In genomic region chr20:38217791-38218565, GRCh38 we compare ENCODE assay signal across 10 cellular contexts. TPM values are rescaled to one million over a fixed set of nuclear protein-coding genes. Genes with fewer than 3 reads are reported as not detected.
DNase-seq lines count a peak whose midpoint lies in the region; ATAC-seq and TF ChIP-seq lines count a peak whose summit lies in the region.
"Had no signal": no experiment of that assay in that cellular context is flagged by ENCODE, and none has a peak within 500 bp of the region (broad histone marks: within the 10 kb centered on the region; RNA-seq: fewer than 3 reads in every experiment).

No MANE protein-coding gene starts in this region.

- no CpG with 5 or more reads among the region's 15 CpGs for WGBS in trophoblast cell (ENCODE audit: extremely low coverage, insufficient coverage, insufficient read length)

- H3K4me3 ChIP-seq in RWPE2 (ENCODE audit: severe bottlenecking) (no peak overlapping the region), foreskin fibroblast (ENCODE audit: low read depth in 1 of 2, low read length in 2 of 2) (no peak overlapping the region), trophoblast cell (ENCODE audit: low read depth, low read length) (no peak overlapping the region)

- H3K27ac Mint-ChIP-seq in activated T-helper 1 cell treated with anti-CD3 and anti-CD28 coated beads, Interleukin-12 subunit alpha, Interleukin-12 subunit beta, Interleukin-2, Interleukin-4 antibody, amounts not matched to agents 30 ng/mL and 10 ng/mL and 1 ng/mL, durations not matched to agents 14 hours and 24 hours and 36 hours = no peak overlapping the region
- H3K27ac Mint-ChIP-seq: activated CD8-positive, alpha-beta T cell treated with anti-CD3 and anti-CD28 coated beads for 36 hours; stimulated activated naive B cell treated with anti-CD40 and anti-IgM and Interleukin-4, amounts not matched to agents 10 μg/mL and 1 μg/mL and 100 μg/mL, for 72 hours had no signal

- DNase-seq in EH (ENCODE audit: low read depth) (peak; percentile 99), RWPE2 (ENCODE audit: low spot score) (peak; percentile 99), foreskin fibroblast (peak; percentile 98), trophoblast cell (peak; percentile 35 to 54), T-helper 2 cell (no peak)
- DNase-seq in activated T-helper 1 cell treated with anti-CD3 and anti-CD28 coated beads, Interleukin-12 subunit alpha, Interleukin-12 subunit beta, Interleukin-2, Interleukin-4 antibody, amounts not matched to agents 30 ng/mL and 10 ng/mL and 1 ng/mL, durations not matched to agents 14 hours and 24 hours and 36 hours (ENCODE audit: low spot score) = no peak
- DNase-seq: activated CD8-positive, alpha-beta T cell treated with anti-CD3 and anti-CD28 coated beads for 36 hours; stimulated activated naive B cell treated with anti-CD40 and anti-IgM and Interleukin-4, amounts not matched to agents 10 μg/mL and 1 μg/mL and 100 μg/mL, for 72 hours had no signal

- no peaks in the 10 kb centered on the region for H3K36me3 Mint-ChIP-seq in activated T-helper 1 cell treated with anti-CD3 and anti-CD28 coated beads, Interleukin-12 subunit alpha, Interleukin-12 subunit beta, Interleukin-2, Interleukin-4 antibody, amounts not matched to agents 30 ng/mL and 10 ng/mL and 1 ng/mL, durations not matched to agents 14 hours and 24 hours and 36 hours (ENCODE audit: low read depth)
- H3K36me3 Mint-ChIP-seq: stimulated activated naive B cell treated with anti-CD40 and anti-IgM and Interleukin-4, amounts not matched to agents 10 μg/mL and 1 μg/mL and 100 μg/mL, for 72 hours had no signal

- peak overlapping the region; percentile 63 for H2AK5ac ChIP-seq in trophoblast cell (ENCODE audit: low read length)

- no peaks in the 10 kb centered on the region for H3K27me3 ChIP-seq in RWPE2 (ENCODE audit: insufficient read depth, poor library complexity, severe bottlenecking)
- no peaks in the 10 kb centered on the region for H3K27me3 ChIP-seq in trophoblast cell (ENCODE audit: insufficient read depth, low read length)

- H3K79me1 ChIP-seq in trophoblast cell (ENCODE audit: low read length) = peaks cover 33% of the 10 kb centered on the region

- H2BK12ac ChIP-seq in trophoblast cell (ENCODE audit: low read length) = peak overlapping the region; percentile 75

- no peaks in the 10 kb centered on the region for H3K9me3 Mint-ChIP-seq in activated T-helper 1 cell treated with anti-CD3 and anti-CD28 coated beads, Interleukin-12 subunit alpha, Interleukin-12 subunit beta, Interleukin-2, Interleukin-4 antibody, amounts not matched to agents 30 ng/mL and 10 ng/mL and 1 ng/mL, durations not matched to agents 14 hours and 24 hours and 36 hours
- H3K9me3 Mint-ChIP-seq: activated CD8-positive, alpha-beta T cell treated with anti-CD3 and anti-CD28 coated beads for 36 hours; stimulated activated naive B cell treated with anti-CD40 and anti-IgM and Interleukin-4, amounts not matched to agents 10 μg/mL and 1 μg/mL and 100 μg/mL, for 72 hours had no signal

- peak overlapping the region; percentile 35 for H3K14ac ChIP-seq in trophoblast cell (ENCODE audit: low read length)

- peaks cover 2% of the 10 kb centered on the region for H3K27me3 Mint-ChIP-seq in activated T-helper 1 cell treated with anti-CD3 and anti-CD28 coated beads, Interleukin-12 subunit alpha, Interleukin-12 subunit beta, Interleukin-2, Interleukin-4 antibody, amounts not matched to agents 30 ng/mL and 10 ng/mL and 1 ng/mL, durations not matched to agents 14 hours and 24 hours and 36 hours (ENCODE audit: insufficient read depth)
- H3K27me3 Mint-ChIP-seq: activated CD8-positive, alpha-beta T cell treated with anti-CD3 and anti-CD28 coated beads for 36 hours had no signal

- no peak overlapping the region for H2AFZ ChIP-seq in trophoblast cell (ENCODE audit: insufficient read depth, low read length, poor library complexity)

- H3K27ac ChIP-seq in RWPE2 (ENCODE audit: poor library complexity, severe bottlenecking) (peak overlapping the region; percentile 87), trophoblast cell (ENCODE audit: low read depth, low read length) (peak overlapping the region; percentile 91)

- H3K4me3 Mint-ChIP-seq in activated T-helper 1 cell treated with anti-CD3 and anti-CD28 coated beads, Interleukin-12 subunit alpha, Interleukin-12 subunit beta, Interleukin-2, Interleukin-4 antibody, amounts not matched to agents 30 ng/mL and 10 ng/mL and 1 ng/mL, durations not matched to agents 14 hours and 24 hours and 36 hours = no peak overlapping the region
- H3K4me3 Mint-ChIP-seq: activated CD8-positive, alpha-beta T cell treated with anti-CD3 and anti-CD28 coated beads for 36 hours; stimulated activated naive B cell treated with anti-CD40 and anti-IgM and Interleukin-4, amounts not matched to agents 10 μg/mL and 1 μg/mL and 100 μg/mL, for 72 hours had no signal

- no peaks in the 10 kb centered on the region for H3K4me1 Mint-ChIP-seq in activated T-helper 1 cell treated with anti-CD3 and anti-CD28 coated beads, Interleukin-12 subunit alpha, Interleukin-12 subunit beta, Interleukin-2, Interleukin-4 antibody, amounts not matched to agents 30 ng/mL and 10 ng/mL and 1 ng/mL, durations not matched to agents 14 hours and 24 hours and 36 hours (ENCODE audit: low read depth)

- H3K18ac ChIP-seq in trophoblast cell (ENCODE audit: low read length) = peak overlapping the region; percentile 4

- H2BK120ac ChIP-seq in trophoblast cell (ENCODE audit: insufficient read depth, low read length, poor library complexity) = peak overlapping the region; percentile 75

- H3K36me3 ChIP-seq in RWPE2 (ENCODE audit: low read depth) (no peaks in the 10 kb centered on the region), trophoblast cell (ENCODE audit: control insufficient read depth in 1 of 2, insufficient read depth in 2 of 2, low read length in 2 of 2) (no peaks in the 10 kb centered on the region)

- peak overlapping the region; percentile 73 for H3K4ac ChIP-seq in trophoblast cell (ENCODE audit: low read depth, low read length)

- peak overlapping the region; percentile 47 for H4K8ac ChIP-seq in trophoblast cell (ENCODE audit: low read depth, low read length)

- TF ChIP-seq CTCF in RWPE2 (IDR thresholded peaks at IDR 0.05; ENCODE audit: poor library complexity, severe bottlenecking) (no peak), foreskin fibroblast (IDR thresholded peaks at IDR 0.05; ENCODE audit: low read depth, low read length) (no peak)

- peaks cover 5% of the 10 kb centered on the region for H3K79me2 ChIP-seq in trophoblast cell (ENCODE audit: control insufficient read depth, insufficient read depth, low read length, poor library complexity)

- H4K12ac ChIP-seq in trophoblast cell (ENCODE audit: low read depth, low read length) = no peak overlapping the region

- peaks cover 21% of the 10 kb centered on the region for H3K4me1 ChIP-seq in RWPE2 (ENCODE audit: insufficient read depth, poor library complexity, severe bottlenecking)
- H3K4me1 ChIP-seq in trophoblast cell (ENCODE audit: control insufficient read depth in 1 of 2, insufficient read depth in 2 of 2, low read length in 2 of 2) = peaks cover 16 to 27% of the 10 kb centered on the region in 2 experiments

- ATAC-seq in RWPE2 (ENCODE audit: low read depth) = peak; percentile 89
- no peak for ATAC-seq in GM19455 (IDR thresholded peaks at IDR 0.05; ENCODE audit: unreplicated experiment)
- ATAC-seq in HG03469 (IDR thresholded peaks at IDR 0.05; ENCODE audit: unreplicated experiment) = no peak
- ATAC-seq: activated CD8-positive, alpha-beta T cell treated with anti-CD3 and anti-CD28 coated beads for 36 hours; stimulated activated naive B cell treated with anti-CD40 and anti-IgM and Interleukin-4, amounts not matched to agents 10 μg/mL and 1 μg/mL and 100 μg/mL, for 72 hours had no signal

- no peak overlapping the region for H3K9ac ChIP-seq in trophoblast cell (ENCODE audit: low read length)

- H3K9me3 ChIP-seq in RWPE2 (ENCODE audit: severe bottlenecking) (no peaks in the 10 kb centered on the region), trophoblast cell (ENCODE audit: insufficient read depth, low read depth, low read length) (no peaks in the 10 kb centered on the region)

- H3K23ac ChIP-seq in trophoblast cell (ENCODE audit: low read length) = no peak overlapping the region

- peak overlapping the region; percentile 93 for H2BK5ac ChIP-seq in trophoblast cell (ENCODE audit: low read depth, low read length, poor library complexity)

- H3K4me2 ChIP-seq in trophoblast cell (ENCODE audit: low read length) = no peak overlapping the region

- peak overlapping the region; percentile 99 for H4K91ac ChIP-seq in trophoblast cell (ENCODE audit: low read depth, low read length)

- intact Hi-C loops in activated T-helper 1 cell treated with anti-CD3 and anti-CD28 coated beads, Interleukin-12 subunit alpha, Interleukin-12 subunit beta, Interleukin-2, Interleukin-4 antibody, amounts not matched to agents 30 ng/mL and 10 ng/mL and 1 ng/mL, durations not matched to agents 14 hours and 24 hours and 36 hours (cut with micrococcal nuclease) = no loop called here

RNA-seq across cellular contexts. Expression of gene KIAA1755, which starts 42.6 kb away (rescaled TPM):
- polyA plus RNA-seq in trophoblast cell (2013) = 0.30 and 0.32 TPM in 2 replicates
- not detected in 2 replicates for total RNA-seq in activated T-helper 1 cell treated with anti-CD3 and anti-CD28 coated beads, Interleukin-12 subunit alpha, Interleukin-12 subunit beta, Interleukin-2, Interleukin-4 antibody, amounts not matched to agents 30 ng/mL and 10 ng/mL and 1 ng/mL, durations not matched to agents 14 hours and 24 hours and 36 hours
- total RNA-seq: activated CD8-positive, alpha-beta T cell treated with anti-CD3 and anti-CD28 coated beads for 36 hours had no signal

RNA-seq across cellular contexts. Expression of gene TGM2, which starts 52.9 kb away (rescaled TPM):
- 330 and 332 TPM in 2 replicates for polyA plus RNA-seq in trophoblast cell (2013)
- not detected in 2 replicates for total RNA-seq in activated T-helper 1 cell treated with anti-CD3 and anti-CD28 coated beads, Interleukin-12 subunit alpha, Interleukin-12 subunit beta, Interleukin-2, Interleukin-4 antibody, amounts not matched to agents 30 ng/mL and 10 ng/mL and 1 ng/mL, durations not matched to agents 14 hours and 24 hours and 36 hours
- total RNA-seq: activated CD8-positive, alpha-beta T cell treated with anti-CD3 and anti-CD28 coated beads for 36 hours had no signal

Comparison
In these comparisons a context has a peak if more than half of its experiments do, and no peak if none do; other contexts are left out.
1. DNase-seq: peak in EH (single experiment), RWPE2 (single experiment), foreskin fibroblast (2 of 2) and trophoblast cell (2 of 2); none in T-helper 2 cell (0 of 5) and activated T-helper 1 cell treated with anti-CD3 and anti-CD28 coated beads, Interleukin-12 subunit alpha, Interleukin-12 subunit beta, Interleukin-2, Interleukin-4 antibody, amounts not matched to agents 30 ng/mL and 10 ng/mL and 1 ng/mL, durations not matched to agents 14 hours and 24 hours and 36 hours (single experiment).